Comparison of ENCODE assay signal across 1 cellular context in the genomic region with DNA sequence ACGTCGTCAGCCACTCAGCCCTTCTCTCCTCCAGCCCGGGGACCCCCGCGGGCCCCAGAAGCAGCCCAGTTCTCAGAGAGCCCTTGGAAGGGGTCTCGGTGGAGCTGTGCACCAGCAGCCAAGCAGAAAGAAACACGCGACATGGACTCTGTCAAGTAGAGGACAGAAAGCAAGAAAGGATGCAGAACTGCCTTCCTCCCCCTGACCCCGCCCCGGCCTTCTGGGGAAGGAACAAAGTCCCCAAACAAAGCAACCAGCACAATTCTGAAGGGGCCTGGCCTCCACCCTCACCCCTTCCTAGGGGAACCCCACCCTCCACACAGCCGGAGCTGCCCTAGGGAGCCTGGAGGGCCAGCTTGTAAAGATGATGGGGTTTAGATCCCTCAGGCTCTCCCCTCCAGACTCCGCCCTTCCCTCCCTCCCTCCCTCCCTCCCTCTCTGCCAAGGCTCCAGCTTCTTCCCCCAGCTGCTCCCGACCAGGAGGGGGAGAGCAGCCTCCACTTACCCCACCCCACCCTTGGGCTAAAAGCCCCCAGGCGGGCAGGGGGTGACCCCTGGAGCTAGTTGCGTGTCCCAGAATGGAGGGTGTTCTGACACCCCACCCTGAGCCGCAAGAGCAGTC.
TF ChIP-seq lines count a peak whose summit lies in the region.

No MANE protein-coding gene starts in this region.

TF ChIP-seq in IMR-90, 13 proteins besides CTCF, POLR2A, EP300 and RAD21:
- TF ChIP-seq MXI1 (IDR thresholded peaks at IDR 0.05; ENCODE audit: borderline replicate concordance, low read depth, low read length) (no peak), MAZ (IDR thresholded peaks at IDR 0.05; ENCODE audit: borderline replicate concordance, low read depth, low read length) (no peak), FOS (IDR thresholded peaks at IDR 0.05; ENCODE audit: low read depth, low read length) (no peak), SMC3 (IDR thresholded peaks at IDR 0.05; ENCODE audit: low read depth, low read length) (no peak), NFE2L2 (IDR thresholded peaks at IDR 0.05; ENCODE audit: low read depth, low read length) (no peak), RCOR1 (IDR thresholded peaks at IDR 0.05; ENCODE audit: insufficient replicate concordance, low read length) (no peak), CEBPB (IDR thresholded peaks at IDR 0.05; ENCODE audit: low read depth, low read length) (no peak), ELK1 (IDR thresholded peaks at IDR 0.05; ENCODE audit: borderline replicate concordance, low read depth, low read length) (no peak)
- TF ChIP-seq, protein P1, sequence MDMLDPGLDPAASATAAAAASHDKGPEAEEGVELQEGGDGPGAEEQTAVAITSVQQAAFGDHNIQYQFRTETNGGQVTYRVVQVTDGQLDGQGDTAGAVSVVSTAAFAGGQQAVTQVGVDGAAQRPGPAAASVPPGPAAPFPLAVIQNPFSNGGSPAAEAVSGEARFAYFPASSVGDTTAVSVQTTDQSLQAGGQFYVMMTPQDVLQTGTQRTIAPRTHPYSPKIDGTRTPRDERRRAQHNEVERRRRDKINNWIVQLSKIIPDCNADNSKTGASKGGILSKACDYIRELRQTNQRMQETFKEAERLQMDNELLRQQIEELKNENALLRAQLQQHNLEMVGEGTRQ (IDR thresholded peaks at IDR 0.05; ENCODE audit: low read depth, low read length) = no peak
TF ChIP-seq in IMR-90: peak in this region for 0.
